ENCODE assay signal across 8 cellular contexts in genomic region chr19:47157455-47158321, GRCh38. TPM values are rescaled to one million over a fixed set of nuclear protein-coding genes. Genes with fewer than 3 reads are reported as not detected.
DNase-seq lines count a peak whose midpoint lies in the region; ATAC-seq, FAIRE-seq and TF ChIP-seq lines count a peak whose summit lies in the region.

No MANE protein-coding gene starts in this region.

- H3K9me3 Mint-ChIP-seq in brain, result peaks cover 0 to 3% (median 0%) of the 10 kb centered on the region in 5 experiments

- peaks cover 62% of the 10 kb centered on the region for H3K79me2 ChIP-seq in PC-9 (ENCODE audit: low read depth)

- no TSS peak for BruUV-seq in PC-9 (replicated peaks; lab: Mats Ljungman, UMichigan)

- peaks cover 3% of the 10 kb centered on the region for H3K27me3 Mint-ChIP-seq in brain

- H4K20me1 ChIP-seq in PC-9 (ENCODE audit: insufficient read depth), result peaks cover 10% of the 10 kb centered on the region; the same call in 1 of the 2 replicates

- no peak for TF ChIP-seq POLR2A in GM12892 (IDR thresholded peaks at IDR 0.05; ENCODE audit: low read depth, low read length)

- H3K4me1 ChIP-seq in PC-9 (replicated peaks; ENCODE audit: insufficient read depth) (peaks cover 54% of the 10 kb centered on the region), iPS-18a (ENCODE audit: control insufficient read depth, low read depth, low read length) (peaks cover 28% of the 10 kb centered on the region), skeletal muscle tissue (ENCODE audit: control insufficient read depth in 3 of 3, insufficient read depth in 3 of 3, low read length in 3 of 3) (peaks cover 24 to 31% (median 26%) of the 10 kb centered on the region in 3 donors)

- CTCF ChIA-PET in PC-9 (lab: Charles Lee), result interaction anchor here (0.5 to 1.7 kb wide), 6 partner anchors 26 to 458 kb away, joined by 3 to 15 read pairs (median 4); partner anchors contain the start of gene SAE1

- FAIRE-seq in GM12892 (lab: Jason Lieb, UNC), result peak; percentile 27

- H3K9ac ChIP-seq in iPS-18a (ENCODE audit: low read length) (peak overlapping the region; percentile 54), skeletal muscle tissue (ENCODE audit: low read depth in 1 of 3, low read length in 3 of 3) (peak overlapping the region; percentile 1 to 66 (median 63))

- intact Hi-C loops in PC-9 (cut with micrococcal nuclease; ENCODE audit: unreplicated experiment), result loop anchor here (10.0 kb wide), 1 partner anchor 357 kb away; the partner anchor contains the start of gene NAPA

- H3K9me3 ChIP-seq in PC-9 (ENCODE audit: insufficient read depth, low read depth) (no peaks in the 10 kb centered on the region), iPS-18a (ENCODE audit: control insufficient read depth, low read depth, low read length) (no peaks in the 10 kb centered on the region), skeletal muscle tissue (ENCODE audit: control insufficient read depth in 3 of 3, low read length in 3 of 3) (no peaks in the 10 kb centered on the region)

- peak overlapping the region; percentile 60 for H3K4me2 ChIP-seq in PC-9

- H3K4me3 Mint-ChIP-seq in brain, result peak overlapping the region in 3 of 5 experiments; percentile 5 to 68 (median 12)

- no peak overlapping the region for H3K4me3 ChIP-seq in PC-9
- H3K4me3 ChIP-seq in iPS-18a (ENCODE audit: low read length), result peak overlapping the region; percentile 41
- peak overlapping the region in 2 of 3 donors; percentile 24 to 57 for H3K4me3 ChIP-seq in skeletal muscle tissue (ENCODE audit: low read length in 3 of 3)

- peak overlapping the region; percentile 78 for H3K27ac ChIP-seq in PC-9
- peak overlapping the region; percentile 89 for H3K27ac ChIP-seq in iPS-18a (ENCODE audit: low read length)
- H3K27ac ChIP-seq in skeletal muscle tissue (ENCODE audit: low read depth, low read length), result peak overlapping the region; percentile 69

- H3F3A ChIP-seq in PC-9 (ENCODE audit: insufficient read depth, low read depth), result peaks cover 58% of the 10 kb centered on the region

- no peak for DNase-seq in GM12892 (ENCODE audit: insufficient read length)
- DNase-seq in PC-9, result peak; percentile 59 to 78
- no peak for DNase-seq in NCI-H1694 (lab: John Stamatoyannopoulos, UW)
- DNase-seq in NCI-H1436 (lab: John Stamatoyannopoulos, UW), result no peak

- no peak for ATAC-seq in GM21381 (IDR thresholded peaks at IDR 0.05; ENCODE audit: unreplicated experiment)

- H3K9me2 ChIP-seq in PC-9 (ENCODE audit: insufficient read depth), result no peaks in the 10 kb centered on the region

- peak overlapping the region; percentile 66 to 91 (median 76) for H3K27ac Mint-ChIP-seq in brain

- H3K27me3 ChIP-seq in PC-9 (ENCODE audit: insufficient read depth, low read depth) (no peaks in the 10 kb centered on the region), iPS-18a (ENCODE audit: control insufficient read depth, insufficient read depth, low read length) (no peaks in the 10 kb centered on the region), skeletal muscle tissue (ENCODE audit: control insufficient read depth in 3 of 3, insufficient read depth in 3 of 3, low read length in 3 of 3) (no peaks in the 10 kb centered on the region)

- peaks cover 41% of the 10 kb centered on the region for H3K36me3 Mint-ChIP-seq in brain

- H3K4me1 Mint-ChIP-seq in brain, result peaks cover 38% of the 10 kb centered on the region

- POLR2A ChIA-PET in PC-9 (lab: Charles Lee; ENCODE audit: unreplicated experiment), result interaction anchor here (0.5 to 0.7 kb wide), 4 partner anchors 46 to 571 kb away, joined by 5 to 25 read pairs (median 6); no protein-coding TSS in a partner anchor

- H3K36me3 ChIP-seq in PC-9 (ENCODE audit: low read depth) (peaks cover 42% of the 10 kb centered on the region), iPS-18a (ENCODE audit: control insufficient read depth, low read depth, low read length) (peaks cover 62% of the 10 kb centered on the region), skeletal muscle tissue (ENCODE audit: control insufficient read depth in 3 of 3, insufficient read depth in 3 of 3, low read length in 3 of 3) (peaks cover 2 to 9% (median 7%) of the 10 kb centered on the region in 3 donors)

- no peak overlapping the region for H2AFZ ChIP-seq in PC-9

- TF ChIP-seq CTCF in PC-9 (conservative IDR thresholded peaks at IDR 0.05) (0 out of 2 replicates have a peak, but pooled peaks have one; percentile 15), brain (conservative IDR thresholded peaks at IDR 0.05) (peak in 1 of 2 experiments; percentile 29)

RNA-seq across cellular contexts. Expression of gene SAE1, which starts 27.1 kb away (rescaled TPM):
- 109 TPM for polyA plus RNA-seq in GM12892 (2012; ENCODE audit: missing spikeins)
- total RNA-seq in PC-9 (2021), result 133 and 148 TPM in 2 replicates
- polyA plus RNA-seq in brain (ENCODE audit: insufficient read depth, low read depth, low replicate concordance), result 169 TPM
- 71.0 TPM for total RNA-seq in skeletal muscle tissue

RNA-seq across cellular contexts. Expression of gene ZC3H4, which starts 44.1 kb away (rescaled TPM):
- polyA plus RNA-seq in GM12892 (2012; ENCODE audit: missing spikeins), result 26.0 TPM
- total RNA-seq in PC-9 (2021), result 41.6 and 51.9 TPM in 2 replicates
- 16.6 TPM for polyA plus RNA-seq in brain (ENCODE audit: insufficient read depth, low read depth, low replicate concordance)
- total RNA-seq in skeletal muscle tissue, result 14.6 TPM

Comparison
In these comparisons a context has a peak if more than half of its experiments do, and no peak if none do; other contexts are left out.
1. DNase-seq: peak in PC-9 (2 of 2); none in GM12892 (single experiment), NCI-H1694 (single experiment) and NCI-H1436 (single experiment).
2. Peak in every context shown above with its lines, with median percentiles within 50 percentile points of each other: H3K27ac ChIP-seq.